In genomic region chr16:69532761-69533459, GRCh38 we compare ENCODE assay signal across 1 cellular context.
TF ChIP-seq lines count a peak whose summit lies in the region.

No MANE protein-coding gene starts in this region.

TF ChIP-seq in IMR-90, 13 proteins besides CTCF, POLR2A, EP300 and RAD21:
- TF ChIP-seq, protein P1, sequence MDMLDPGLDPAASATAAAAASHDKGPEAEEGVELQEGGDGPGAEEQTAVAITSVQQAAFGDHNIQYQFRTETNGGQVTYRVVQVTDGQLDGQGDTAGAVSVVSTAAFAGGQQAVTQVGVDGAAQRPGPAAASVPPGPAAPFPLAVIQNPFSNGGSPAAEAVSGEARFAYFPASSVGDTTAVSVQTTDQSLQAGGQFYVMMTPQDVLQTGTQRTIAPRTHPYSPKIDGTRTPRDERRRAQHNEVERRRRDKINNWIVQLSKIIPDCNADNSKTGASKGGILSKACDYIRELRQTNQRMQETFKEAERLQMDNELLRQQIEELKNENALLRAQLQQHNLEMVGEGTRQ (IDR thresholded peaks at IDR 0.05; ENCODE audit: low read depth, low read length), result no peak
- TF ChIP-seq RCOR1 (IDR thresholded peaks at IDR 0.05; ENCODE audit: insufficient replicate concordance, low read length) (no peak), FOS (IDR thresholded peaks at IDR 0.05; ENCODE audit: low read depth, low read length) (no peak)
